ENCODE assay signal across 9 cellular contexts in the genomic region with DNA sequence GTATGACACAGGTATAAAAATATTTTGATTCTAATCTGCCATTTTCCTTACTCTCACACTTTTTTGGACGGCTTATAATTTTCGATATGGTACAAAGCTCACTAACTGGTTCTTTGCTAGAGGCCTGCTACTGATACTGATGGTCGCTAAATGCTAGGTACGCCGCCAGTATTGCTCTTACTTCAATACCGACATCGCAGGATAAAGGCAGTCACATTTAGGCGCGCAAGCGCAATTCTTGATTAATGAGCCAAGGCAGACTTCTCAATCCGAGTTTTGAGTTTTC. TPM values are rescaled to one million over a fixed set of nuclear protein-coding genes. Genes with fewer than 3 reads are reported as not detected.
A peak's percentile ranks its signal among the peaks of the same experiment; 100 is the strongest.
DNase-seq lines count a peak whose midpoint lies in the region; ATAC-seq, FAIRE-seq and TF ChIP-seq lines count a peak whose summit lies in the region.
"Had no signal": no experiment of that assay in that cellular context is flagged by ENCODE, and none has a peak within 500 bp of the region (broad histone marks: within the 10 kb centered on the region; RNA-seq: fewer than 3 reads in every experiment).

No MANE protein-coding gene starts in this region.

- TF ChIP-seq CTCF in HFF-Myc (IDR thresholded peaks at IDR 0.05; ENCODE audit: low read depth, low read length, missing control alignments) (no peak), colonic mucosa (IDR thresholded peaks at IDR 0.05) (no peak), mucosa of descending colon (IDR thresholded peaks at IDR 0.05) (no peak)

- peak; percentile 37 to 80 for DNase-seq in NCI-H2081 (lab: John Stamatoyannopoulos, UW)
- no peak for DNase-seq in NCI-H2081 treated with DMSO at 0.1 percent for 48 hours (lab: John Stamatoyannopoulos, UW)
- no peak for DNase-seq in HFF-Myc (ENCODE audit: extremely low read depth, low read depth)
- peak; percentile 27 for DNase-seq in NCI-H510A (lab: John Stamatoyannopoulos, UW)
- DNase-seq in colonic mucosa: no peak
- DNase-seq in mucosa of descending colon: no peak
- DNase-seq in stimulated activated CD4-positive, alpha-beta T cell treated with anti-CD3 and anti-CD28 coated beads, Interleukin-4, amount 100 ng/mL, for 24 hours: no peak
- DNase-seq in RCC 7860 (ENCODE audit: low spot score): no peak

- H3K9me3 ChIP-seq in colonic mucosa (no peaks in the 10 kb centered on the region), mucosa of descending colon (no peaks in the 10 kb centered on the region)

- H3K27ac ChIP-seq in colonic mucosa: peak overlapping the region; percentile 98

- H3K27me3 ChIP-seq in colonic mucosa: no peaks in the 10 kb centered on the region

- ATAC-seq in mucosa of descending colon: peak; percentile 16

- H3K4me1 ChIP-seq in colonic mucosa: peaks cover 4% of the 10 kb centered on the region
- H3K4me1 ChIP-seq in mucosa of descending colon (ENCODE audit: low read depth): peaks cover 21% of the 10 kb centered on the region

- H3K9ac ChIP-seq in colonic mucosa (ENCODE audit: low read depth in 2 of 2, low read length in 2 of 2): peak overlapping the region; percentile 78 to 83

- intact Hi-C loops in colonic mucosa (cut with DNase I): no loop called here
- intact Hi-C loops in mucosa of descending colon (cut with DNase I, micrococcal nuclease): no loop called here

- peak overlapping the region; percentile 86 for H3K4me3 ChIP-seq in HFF-Myc (replicated peaks; ENCODE audit: low read depth, low read length)
- peak overlapping the region; percentile 86 for H3K4me3 ChIP-seq in colonic mucosa
- peak overlapping the region; percentile 74 for H3K4me3 ChIP-seq in mucosa of descending colon

- no peak for FAIRE-seq in RCC 7860 (lab: Jason Lieb, UNC)
- FAIRE-seq: endometrium had no signal

- H3K36me3 ChIP-seq in colonic mucosa (no peaks in the 10 kb centered on the region), mucosa of descending colon (ENCODE audit: low read depth) (no peaks in the 10 kb centered on the region)

RNA-seq across cellular contexts. Expression of a gene that starts 0.6 kb away (rescaled TPM):
- total RNA-seq in colonic mucosa (10 to 100 TPM; 31.1 to 39.7 TPM), mucosa of descending colon (10 to 100 TPM; 38.4 to 50.6 (median 43.8) TPM)

Comparison
In these comparisons a context has a peak if more than half of its experiments do, and no peak if none do; other contexts are left out.
1. DNase-seq: peak in NCI-H2081 (2 of 2) and NCI-H510A (single experiment); none in NCI-H2081 treated with DMSO at 0.1 percent for 48 hours (single experiment), HFF-Myc (single experiment), colonic mucosa (single experiment), mucosa of descending colon (0 of 3), stimulated activated CD4-positive, alpha-beta T cell treated with anti-CD3 and anti-CD28 coated beads, Interleukin-4, amount 100 ng/mL, for 24 hours (single experiment) and RCC 7860 (single experiment).
2. Peak in every context shown above with its lines, with median percentiles within 50 percentile points of each other: H3K4me3 ChIP-seq.